In genomic region chr11:24635588-24636290, GRCh38 we compare ENCODE assay signal across 1 cellular context.
TF ChIP-seq lines count a peak whose summit lies in the region.

No MANE protein-coding gene starts in this region.

TF ChIP-seq in IMR-90, 13 proteins besides CTCF, POLR2A, EP300 and RAD21 (continued from another document):
- TF ChIP-seq, protein P1, sequence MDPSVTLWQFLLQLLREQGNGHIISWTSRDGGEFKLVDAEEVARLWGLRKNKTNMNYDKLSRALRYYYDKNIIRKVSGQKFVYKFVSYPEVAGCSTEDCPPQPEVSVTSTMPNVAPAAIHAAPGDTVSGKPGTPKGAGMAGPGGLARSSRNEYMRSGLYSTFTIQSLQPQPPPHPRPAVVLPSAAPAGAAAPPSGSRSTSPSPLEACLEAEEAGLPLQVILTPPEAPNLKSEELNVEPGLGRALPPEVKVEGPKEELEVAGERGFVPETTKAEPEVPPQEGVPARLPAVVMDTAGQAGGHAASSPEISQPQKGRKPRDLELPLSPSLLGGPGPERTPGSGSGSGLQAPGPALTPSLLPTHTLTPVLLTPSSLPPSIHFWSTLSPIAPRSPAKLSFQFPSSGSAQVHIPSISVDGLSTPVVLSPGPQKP (IDR thresholded peaks at IDR 0.05; ENCODE audit: borderline replicate concordance, low read depth, low read length): no peak
